10 cellular contexts compared by ENCODE assay signal in the genomic region with DNA sequence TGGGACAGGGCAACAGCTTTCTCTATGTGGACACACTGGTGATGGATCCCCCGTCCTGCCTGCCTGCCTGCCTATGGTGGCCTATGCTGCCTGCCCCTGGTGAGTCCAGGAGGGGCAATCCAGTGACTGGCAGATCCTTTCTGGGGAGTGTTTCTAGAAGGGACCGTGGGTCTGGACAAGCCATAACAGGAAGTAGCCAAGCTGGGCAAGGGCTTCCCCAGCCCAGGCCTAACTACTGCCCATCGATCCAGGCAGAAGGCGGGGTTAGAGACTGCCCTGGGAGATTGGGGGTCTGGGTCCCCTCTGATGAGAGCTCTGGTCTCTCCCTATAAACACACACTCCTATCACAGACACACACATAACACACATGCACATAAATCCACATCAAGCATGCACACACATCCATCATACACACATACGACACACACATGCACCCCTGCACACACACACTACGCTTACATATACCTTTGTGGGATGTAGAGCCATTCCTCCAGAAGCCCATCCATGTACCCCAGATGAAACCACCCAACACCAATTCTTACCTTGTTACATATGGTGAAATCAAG. TPM values are rescaled to one million over a fixed set of nuclear protein-coding genes. Genes with fewer than 3 reads are reported as not detected.
DNase-seq lines count a peak whose midpoint lies in the region; ATAC-seq and TF ChIP-seq lines count a peak whose summit lies in the region.
"Had no signal": no experiment of that assay in that cellular context is flagged by ENCODE, and none has a peak within 500 bp of the region (broad histone marks: within the 10 kb centered on the region; RNA-seq: fewer than 3 reads in every experiment).

No MANE protein-coding gene starts in this region.

- no peak overlapping the region for H2BK15ac ChIP-seq in IMR-90 (ENCODE audit: low read depth, low read length)

- BruUV-seq in IMR-90 (replicated peaks; lab: Mats Ljungman, UMichigan) = no TSS peak

- peaks cover 4% of the 10 kb centered on the region for H3K27me3 Mint-ChIP-seq in chondrocyte (ENCODE audit: low read depth)

- H3K9me3 ChIP-seq in IMR-90 (ENCODE audit: control insufficient read depth, insufficient read depth, low read length) (no peaks in the 10 kb centered on the region), gastrocnemius medialis (no peaks in the 10 kb centered on the region)
- H3K9me3 ChIP-seq: testis had no signal

- dilution Hi-C loops in IMR-90 (cut with HindIII; ENCODE audit: low sequenced_read_pairs, unreplicated experiment) = no loop called here

- no peaks in the 10 kb centered on the region for H3K9me3 Mint-ChIP-seq in chondrocyte (ENCODE audit: low read depth)

- CTCF ChIA-PET in IMR-90 (lab: Yijun Ruan, JAX) = interaction anchor here (0.6 to 1.9 kb wide), 2 partner anchors 32 to 44 kb away, joined by 4 to 7 read pairs; no protein-coding TSS in a partner anchor

- peak overlapping the region; percentile 52 for H2AK9ac ChIP-seq in IMR-90 (replicated peaks; ENCODE audit: low read depth, low read length, poor library complexity)

- H2BK5ac ChIP-seq in IMR-90 (ENCODE audit: low read depth, low read length, poor library complexity, severe bottlenecking) = no peak overlapping the region

- no peak overlapping the region for H4K5ac ChIP-seq in IMR-90 (ENCODE audit: low read depth, low read length)

- H3K9ac ChIP-seq in IMR-90 (ENCODE audit: low read depth, low read length) = no peak overlapping the region

- H3K4me3 ChIP-seq in GM08714 (ENCODE audit: low read length) (peak overlapping the region; percentile 74), IMR-90 (ENCODE audit: insufficient read depth, low read depth, low read length) (no peak overlapping the region), brain microvascular endothelial cell (ENCODE audit: low read depth, low read length) (no peak overlapping the region), gastrocnemius medialis (no peak overlapping the region)

- WGBS in IMR-90 (ENCODE audit: extremely low coverage in 2 of 2, insufficient read length in 1 of 2), 2 experiments = no CpG with 5 or more reads among the region's 6 CpGs

- no peak overlapping the region for H3K27ac Mint-ChIP-seq in chondrocyte (ENCODE audit: unreplicated experiment)

- no peak overlapping the region for H3K18ac ChIP-seq in IMR-90 (ENCODE audit: low read depth, low read length)

- H3K79me1 ChIP-seq in IMR-90 (ENCODE audit: low read depth in 1 of 2, low read length in 2 of 2) = no peaks in the 10 kb centered on the region

- no peaks in the 10 kb centered on the region for H3K36me3 Mint-ChIP-seq in chondrocyte (ENCODE audit: low read depth)

- in situ Hi-C loops in IMR-90 (cut with MboI; ENCODE audit: low sequenced_read_pairs) = no loop called here
- in situ Hi-C loops in brain microvascular endothelial cell (cut with HindIII; ENCODE audit: low pct_ligation_motif_present, low sequenced_read_pairs) = no loop called here
- in situ Hi-C loops in gastrocnemius medialis (cut with MboI; ENCODE audit: low sequenced_read_pairs in 4 of 4) = no loop called here

- H3K9me1 ChIP-seq in IMR-90 (ENCODE audit: insufficient read depth, low read length) = peaks cover 14% of the 10 kb centered on the region

- peak overlapping the region; percentile 5; the same call in 1 of the 2 replicates for H3K23ac ChIP-seq in IMR-90 (ENCODE audit: low read depth, low read length)

- TF ChIP-seq CTCF in IMR-90 (conservative IDR thresholded peaks at IDR 0.05; ENCODE audit: low read depth, low read length) = no peak
- no peak for TF ChIP-seq CTCF in chondrocyte (IDR thresholded peaks at IDR 0.05)
- TF ChIP-seq CTCF in brain microvascular endothelial cell (IDR thresholded peaks at IDR 0.05; ENCODE audit: low read depth, low read length, missing control alignments) = no peak
- no peak for TF ChIP-seq CTCF in gastrocnemius medialis (IDR thresholded peaks at IDR 0.05 in 4 of 5, conservative IDR thresholded peaks at IDR 0.05 in 1 of 5)

- no peaks in the 10 kb centered on the region for H4K20me1 ChIP-seq in IMR-90 (ENCODE audit: insufficient read depth, low read length)

- peak overlapping the region; percentile 13; the same call in 1 of the 2 replicates for H3K4ac ChIP-seq in IMR-90 (ENCODE audit: low read depth, low read length)

- no peak overlapping the region; the same call in 1 of the 2 replicates for H2BK120ac ChIP-seq in IMR-90 (ENCODE audit: low read depth, low read length)

- H3K36me3 ChIP-seq in IMR-90 (ENCODE audit: control insufficient read depth, insufficient read depth, low read length) = no peaks in the 10 kb centered on the region
- no peaks in the 10 kb centered on the region for H3K36me3 ChIP-seq in brain microvascular endothelial cell (replicated peaks)
- no peaks in the 10 kb centered on the region for H3K36me3 ChIP-seq in gastrocnemius medialis

- H3K4me1 ChIP-seq in IMR-90 (ENCODE audit: control insufficient read depth, insufficient read depth, low read length) (peaks cover 9% of the 10 kb centered on the region; the same call in 1 of the 2 replicates), gastrocnemius medialis (peaks cover 0 to 4% of the 10 kb centered on the region in 2 donors)

- H3K4me1 Mint-ChIP-seq in chondrocyte (ENCODE audit: low read depth) = peaks cover 11% of the 10 kb centered on the region

- DNase-seq in IMR-90 = no peak
- DNase-seq in chondrocyte (ENCODE audit: low spot score) = no peak
- DNase-seq in retina = peak; percentile 17
- no peak for DNase-seq in brain microvascular endothelial cell
- no peak for DNase-seq in nucleus accumbens (lab: John Stamatoyannopoulos, UW)
- no peak for DNase-seq in gastrocnemius medialis
- DNase-seq: activated CD4-positive, alpha-beta T cell treated with anti-CD3 and anti-CD28 coated beads for 48 hours; NCI-H187 treated with DMSO at 0.1 percent for 48 hours; testis had no signal

- H3K4me2 ChIP-seq in IMR-90 (ENCODE audit: low read depth, low read length) = no peak overlapping the region

- H3K56ac ChIP-seq in IMR-90 (ENCODE audit: extremely low read depth, insufficient read depth, low read length) = no peak overlapping the region

- peak overlapping the region; percentile 25 for H2AK5ac ChIP-seq in IMR-90 (ENCODE audit: low read depth, low read length)

- peak overlapping the region; percentile 58 for H2AFZ ChIP-seq in IMR-90 (replicated peaks; ENCODE audit: low read length, poor library complexity)

- POLR2A ChIA-PET in IMR-90 (lab: Charles Lee; ENCODE audit: unreplicated experiment) = no interaction called here

- no peak for ATAC-seq in IMR-90 (ENCODE audit: low read depth)
- no peak for ATAC-seq in gastrocnemius medialis

- H4K91ac ChIP-seq in IMR-90 (ENCODE audit: insufficient read depth, low read depth, low read length) = peak overlapping the region; percentile 0; the same call in 1 of the 2 replicates

- no peak for TF ChIP-seq RAD21 in IMR-90 (IDR thresholded peaks at IDR 0.05; ENCODE audit: low read length)

- intact Hi-C loops in IMR-90 (cut with micrococcal nuclease) (no loop called here), gastrocnemius medialis (cut with DNase I; ENCODE audit: low total_unique reads) (no loop called here)

- H3K14ac ChIP-seq in IMR-90 (replicated peaks; ENCODE audit: low read depth, low read length) = no peak overlapping the region; the same call in 1 of the 2 replicates

- H3K27me3 ChIP-seq in IMR-90 (ENCODE audit: control insufficient read depth, insufficient read depth, low read length) = peaks cover 13% of the 10 kb centered on the region
- peaks cover 3% of the 10 kb centered on the region for H3K27me3 ChIP-seq in brain microvascular endothelial cell (replicated peaks)
- H3K27me3 ChIP-seq in gastrocnemius medialis = peaks cover 7 to 11% (median 7%) of the 10 kb centered on the region in 3 donors
- H3K27me3 ChIP-seq: testis had no signal

- H3K4me3 Mint-ChIP-seq in chondrocyte (ENCODE audit: unreplicated experiment) = peak overlapping the region; percentile 52

- no peak overlapping the region for H2BK20ac ChIP-seq in IMR-90 (ENCODE audit: low read depth, low read length)

- TF ChIP-seq POLR2A in IMR-90 (IDR thresholded peaks at IDR 0.05; ENCODE audit: low read depth, low read length) (no peak), gastrocnemius medialis (IDR thresholded peaks at IDR 0.05) (no peak)

- 0 out of 4 replicates have a peak overlapping the region, but pooled peaks of 1 of the 2 experiments have one; percentile 1 for H4K8ac ChIP-seq in IMR-90 (ENCODE audit: low read depth in 2 of 2, low read length in 2 of 2)

- no peak overlapping the region for H3K27ac ChIP-seq in IMR-90 (ENCODE audit: insufficient read depth, low read length)
- H3K27ac ChIP-seq in brain microvascular endothelial cell = no peak overlapping the region
- H3K27ac ChIP-seq in gastrocnemius medialis = no peak overlapping the region
- H3K27ac ChIP-seq: testis had no signal

TF ChIP-seq in IMR-90, 13 proteins besides CTCF, POLR2A, EP300 and RAD21 (continues in another document):
- TF ChIP-seq MXI1 (IDR thresholded peaks at IDR 0.05; ENCODE audit: borderline replicate concordance, low read depth, low read length) (no peak), CHD1 (IDR thresholded peaks at IDR 0.05; ENCODE audit: low read depth, low read length) (no peak), SMC3 (IDR thresholded peaks at IDR 0.05; ENCODE audit: low read depth, low read length) (no peak), RFX5 (IDR thresholded peaks at IDR 0.05; ENCODE audit: low read depth, low read length) (no peak), MAZ (IDR thresholded peaks at IDR 0.05; ENCODE audit: borderline replicate concordance, low read depth, low read length) (no peak), CEBPB (IDR thresholded peaks at IDR 0.05; ENCODE audit: low read depth, low read length) (no peak), BHLHE40 (IDR thresholded peaks at IDR 0.05; ENCODE audit: low read depth, low read length) (no peak), FOS (IDR thresholded peaks at IDR 0.05; ENCODE audit: low read depth, low read length) (no peak), MAFK (IDR thresholded peaks at IDR 0.05; ENCODE audit: low read depth, low read length) (no peak), RCOR1 (IDR thresholded peaks at IDR 0.05; ENCODE audit: insufficient replicate concordance, low read length) (no peak), NFE2L2 (IDR thresholded peaks at IDR 0.05; ENCODE audit: low read depth, low read length) (no peak)
- TF ChIP-seq, protein P1, sequence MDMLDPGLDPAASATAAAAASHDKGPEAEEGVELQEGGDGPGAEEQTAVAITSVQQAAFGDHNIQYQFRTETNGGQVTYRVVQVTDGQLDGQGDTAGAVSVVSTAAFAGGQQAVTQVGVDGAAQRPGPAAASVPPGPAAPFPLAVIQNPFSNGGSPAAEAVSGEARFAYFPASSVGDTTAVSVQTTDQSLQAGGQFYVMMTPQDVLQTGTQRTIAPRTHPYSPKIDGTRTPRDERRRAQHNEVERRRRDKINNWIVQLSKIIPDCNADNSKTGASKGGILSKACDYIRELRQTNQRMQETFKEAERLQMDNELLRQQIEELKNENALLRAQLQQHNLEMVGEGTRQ (IDR thresholded peaks at IDR 0.05; ENCODE audit: low read depth, low read length) = no peak

RNA-seq across cellular contexts. Expression of gene EMID1, which starts 1.0 kb away (rescaled TPM):
- total RNA-seq in IMR-90 (2012; rRNA removed) = 0.28 and 0.54 TPM in 2 replicates
- polyA plus RNA-seq in IMR-90 (2012; rRNA removed) = 1.2 and 1.3 TPM in 2 replicates
- polyA plus RNA-seq in IMR-90 (2012; cell fraction: cytosol; rRNA removed) = 0.41 and 2.3 TPM in 2 replicates
- 2.9 TPM in 2 replicates for polyA plus RNA-seq in IMR-90 (2012; cell fraction: nucleus; rRNA removed; ENCODE audit: low replicate concordance)
- 0.33 to 0.41 TPM in 2 of 3 replicates, not detected in the other for total RNA-seq in chondrocyte
- total RNA-seq in gastrocnemius medialis = 1 to 10 TPM in 1 of 4 donors, under 1 TPM in 1, not detected in 2; 0.33 to 1.8 TPM
